17 cellular contexts compared by ENCODE assay signal in genomic region chr16:9597967-9598730, GRCh38.
DNase-seq lines count a peak whose midpoint lies in the region; TF ChIP-seq lines count a peak whose summit lies in the region.
"Had no signal": no experiment of that assay in that cellular context is flagged by ENCODE, and none has a peak within 500 bp of the region (broad histone marks: within the 10 kb centered on the region; RNA-seq: fewer than 3 reads in every experiment).

No MANE protein-coding gene starts in this region.

- no peaks in the 10 kb centered on the region for H3K27me3 Mint-ChIP-seq in MCF 10A (ENCODE audit: insufficient read depth, unreplicated experiment)
- H3K27me3 Mint-ChIP-seq: CD4-positive, alpha-beta memory T cell had no signal

- H3K9me3 Mint-ChIP-seq in MCF 10A (ENCODE audit: unreplicated experiment), result peaks cover 37% of the 10 kb centered on the region
- H3K9me3 Mint-ChIP-seq: H9 had no signal

- CTCF ChIA-PET in MCF 10A (lab: Yijun Ruan, JAX), result interaction anchor here (0.6 kb wide), 1 partner anchor 52 kb away, joined by 3 read pairs; no protein-coding TSS in a partner anchor

- DNase-seq in amygdala (lab: John Stamatoyannopoulos, UW) (peak in 35 of 56 donors; percentile 1 to 78 (median 25)), foreskin melanocyte (peak; percentile 78), midbrain (lab: John Stamatoyannopoulos, UW) (peak; percentile 80), superior temporal gyrus (ENCODE audit: extremely low spot score) (peak; percentile 95), MCF 10A (ENCODE audit: unreplicated experiment) (no peak), NCI-H187 (lab: John Stamatoyannopoulos, UW) (no peak), SKM-1 treated with dmso at 0.1 percent for 144 hours (lab: John Stamatoyannopoulos, UW; ENCODE audit: unreplicated experiment) (no peak)
- DNase-seq: BE2C; CD4-positive, alpha-beta memory T cell; DMS79; H9; Karpas-422; NCI-H1105 treated with DMSO at 0.1 percent for 48 hours; NCI-H187 treated with DMSO at 0.1 percent for 48 hours; NCI-H2171; NCI-H446; NCI-H69 had no signal

- POLR2A ChIA-PET in MCF 10A (lab: Yijun Ruan, JAX), result no interaction called here

- no peak overlapping the region for H3K4me3 Mint-ChIP-seq in MCF 10A (ENCODE audit: unreplicated experiment)
- H3K4me3 Mint-ChIP-seq: CD4-positive, alpha-beta memory T cell; H9 had no signal

- no TSS peak for BruUV-seq in MCF 10A (replicated peaks; lab: Mats Ljungman, UMichigan)

- intact Hi-C loops in MCF 10A (cut with micrococcal nuclease), result no loop called here

- no peak overlapping the region for H3K27ac Mint-ChIP-seq in MCF 10A (ENCODE audit: low read depth, unreplicated experiment)
- H3K27ac Mint-ChIP-seq: CD4-positive, alpha-beta memory T cell; H9 had no signal

- H3K4me1 Mint-ChIP-seq in MCF 10A (ENCODE audit: insufficient read depth, unreplicated experiment), result no peaks in the 10 kb centered on the region
- H3K4me1 Mint-ChIP-seq: CD4-positive, alpha-beta memory T cell; H9 had no signal

- H3K36me3 Mint-ChIP-seq in MCF 10A (ENCODE audit: insufficient read depth, unreplicated experiment), result no peaks in the 10 kb centered on the region
- H3K36me3 Mint-ChIP-seq: CD4-positive, alpha-beta memory T cell had no signal

- TF ChIP-seq CTCF in MCF 10A (IDR thresholded peaks at IDR 0.05; ENCODE audit: unreplicated experiment), result no peak

Comparison
In these comparisons a context has a peak if more than half of its experiments do, and no peak if none do; other contexts are left out.
1. DNase-seq: peak in amygdala (35 of 56), foreskin melanocyte (single experiment), midbrain (single experiment) and superior temporal gyrus (single experiment); none in MCF 10A (single experiment), NCI-H187 (0 of 2) and SKM-1 treated with dmso at 0.1 percent for 144 hours (single experiment).